In genomic region chr7:157136372-157136771, GRCh38 we compare ENCODE assay signal across 1 cellular context.
TF ChIP-seq lines count a peak whose summit lies in the region.

No MANE protein-coding gene starts in this region.

TF ChIP-seq in K562, 482 proteins besides CTCF, POLR2A, EP300 and RAD21 (continued from another document):
- no peak for TF ChIP-seq PRDM10 (IDR thresholded peaks at IDR 0.05; ENCODE audit: partially characterized antibody)
- no peak for TF ChIP-seq BDP1 (IDR thresholded peaks at IDR 0.05; ENCODE audit: insufficient read depth, insufficient read length)
- TF ChIP-seq JUND (IDR thresholded peaks at IDR 0.05; ENCODE audit: borderline replicate concordance, low read depth, low read length), result no peak
- TF ChIP-seq JUND (tag; IDR thresholded peaks at IDR 0.05; ENCODE audit: borderline replicate concordance, low read depth, low read length), result peak; percentile 65; the same call in 1 of the 3 replicates
- no peak for TF ChIP-seq LCOR (CRISPR knock-in tag; IDR thresholded peaks at IDR 0.05)
- no peak for TF ChIP-seq E2F3 (CRISPR knock-in tag; IDR thresholded peaks at IDR 0.05)
- no peak for TF ChIP-seq PRPF4 (IDR thresholded peaks at IDR 0.05; ENCODE audit: insufficient read depth, low read depth, low read length, poor library complexity, severe bottlenecking)
- TF ChIP-seq ZNF274 (IDR thresholded peaks at IDR 0.05; ENCODE audit: borderline replicate concordance, low read depth, low read length), result no peak
- peak; percentile 75 for TF ChIP-seq L3MBTL2 (IDR thresholded peaks at IDR 0.05)
- no peak for TF ChIP-seq ZNF140 (CRISPR knock-in tag; IDR thresholded peaks at IDR 0.05)
- no peak for TF ChIP-seq MCM5 (IDR thresholded peaks at IDR 0.05; ENCODE audit: low read depth)
- TF ChIP-seq TCF7L2 (IDR thresholded peaks at IDR 0.05; ENCODE audit: low read depth, low read length), result no peak
- TF ChIP-seq XRCC5 (IDR thresholded peaks at IDR 0.05; ENCODE audit: low read depth, low read length), result no peak
- peak; percentile 38; the same call in 1 of the 2 replicates for TF ChIP-seq NFRKB (IDR thresholded peaks at IDR 0.05; ENCODE audit: low read depth)
- no peak for TF ChIP-seq HDAC3 (IDR thresholded peaks at IDR 0.05; ENCODE audit: borderline replicate concordance, partially characterized antibody)
- 0 out of 2 replicates have a peak, but pooled peaks have one; percentile 38 for TF ChIP-seq BACH1 (tag; IDR thresholded peaks at IDR 0.05)
- no peak for TF ChIP-seq THAP7 (CRISPR knock-in tag; IDR thresholded peaks at IDR 0.05)
- no peak for TF ChIP-seq SRF (CRISPR knock-in tag; IDR thresholded peaks at IDR 0.05)
- TF ChIP-seq GTF2A2 (tag; IDR thresholded peaks at IDR 0.05), result no peak
- no peak for TF ChIP-seq PHF20 (IDR thresholded peaks at IDR 0.05; ENCODE audit: partially characterized antibody)
- TF ChIP-seq ZNF512 (tag; IDR thresholded peaks at IDR 0.05), result 0 out of 2 replicates have a peak, but pooled peaks have one; percentile 7
- no peak for TF ChIP-seq ZNF347 (CRISPR knock-in tag; IDR thresholded peaks at IDR 0.05; ENCODE audit: low read depth)
